ENCODE assay signal across 18 cellular contexts in genomic region chr10:109277456-109277855, GRCh38.
"Had no signal": no experiment of that assay in that cellular context is flagged by ENCODE, and none has a peak within 500 bp of the region (broad histone marks: within the 10 kb centered on the region; RNA-seq: fewer than 3 reads in every experiment).

No MANE protein-coding gene starts in this region.

- H3K27me3 Mint-ChIP-seq: naive thymus-derived CD8-positive, alpha-beta T cell; stimulated activated memory B cell treated with anti-CD40 and anti-IgM and Interleukin-4, amounts not matched to agents 10 μg/mL and 1 μg/mL and 100 μg/mL, for 72 hours; stimulated activated naive CD8-positive, alpha-beta T cell treated with anti-CD3 and anti-CD28 coated beads, Interleukin-15, amount 100 ng/mL, for 72 hours had no signal

- H3K36me3 ChIP-seq: esophagus squamous epithelium, heart left ventricle, neutrophil, right atrium auricular region, tibial nerve, upper lobe of right lung had no signal

- H3K4me1 Mint-ChIP-seq: naive thymus-derived CD8-positive, alpha-beta T cell; stimulated activated memory B cell treated with anti-CD40 and anti-IgM and Interleukin-4, amounts not matched to agents 10 μg/mL and 1 μg/mL and 100 μg/mL, for 72 hours; stimulated activated naive CD8-positive, alpha-beta T cell treated with anti-CD3 and anti-CD28 coated beads, Interleukin-15, amount 100 ng/mL, for 72 hours had no signal

- H3K4me3 Mint-ChIP-seq: naive thymus-derived CD8-positive, alpha-beta T cell; stimulated activated memory B cell treated with anti-CD40 and anti-IgM and Interleukin-4, amounts not matched to agents 10 μg/mL and 1 μg/mL and 100 μg/mL, for 72 hours; stimulated activated naive CD8-positive, alpha-beta T cell treated with anti-CD3 and anti-CD28 coated beads, Interleukin-15, amount 100 ng/mL, for 72 hours had no signal

- DNase-seq: central memory CD4-positive, alpha-beta T cell; effector CD4-positive, alpha-beta T cell; esophagus squamous epithelium; foreskin melanocyte; heart left ventricle; hippocampal formation; kidney glomerular epithelial cell; naive thymus-derived CD8-positive, alpha-beta T cell; posterior cingulate gyrus; stimulated activated CD4-positive, alpha-beta T cell treated with anti-CD3 and anti-CD28 coated beads, Interleukin-4, amount 100 ng/mL, for 24 hours; stimulated activated naive CD8-positive, alpha-beta T cell treated with anti-CD3 and anti-CD28 coated beads, Interleukin-15, amount 100 ng/mL, for 72 hours; testis; upper lobe of right lung had no signal

- ATAC-seq: heart left ventricle; naive thymus-derived CD8-positive, alpha-beta T cell; stimulated activated memory B cell treated with anti-CD40 and anti-IgM and Interleukin-4, amounts not matched to agents 10 μg/mL and 1 μg/mL and 100 μg/mL, for 72 hours; stimulated activated naive CD8-positive, alpha-beta T cell treated with anti-CD3 and anti-CD28 coated beads, Interleukin-15, amount 100 ng/mL, for 72 hours; upper lobe of right lung had no signal

- H3K27ac Mint-ChIP-seq: naive thymus-derived CD8-positive, alpha-beta T cell; stimulated activated memory B cell treated with anti-CD40 and anti-IgM and Interleukin-4, amounts not matched to agents 10 μg/mL and 1 μg/mL and 100 μg/mL, for 72 hours; stimulated activated naive CD8-positive, alpha-beta T cell treated with anti-CD3 and anti-CD28 coated beads, Interleukin-15, amount 100 ng/mL, for 72 hours had no signal

- H3K9me3 ChIP-seq: esophagus squamous epithelium, heart left ventricle, neutrophil, right atrium auricular region, testis, tibial nerve, upper lobe of right lung had no signal

- H3K4me3 ChIP-seq: coronary artery, esophagus squamous epithelium, heart left ventricle, right atrium auricular region, testis, tibial nerve, upper lobe of right lung had no signal

- H3K4me1 ChIP-seq: esophagus squamous epithelium, heart left ventricle, right atrium auricular region, testis, tibial nerve, upper lobe of right lung had no signal

- H3K27ac ChIP-seq: coronary artery, esophagus squamous epithelium, heart left ventricle, neutrophil, right atrium auricular region, testis, tibial nerve, upper lobe of right lung had no signal

- H3K36me3 Mint-ChIP-seq: naive thymus-derived CD8-positive, alpha-beta T cell; stimulated activated memory B cell treated with anti-CD40 and anti-IgM and Interleukin-4, amounts not matched to agents 10 μg/mL and 1 μg/mL and 100 μg/mL, for 72 hours had no signal

- H3K9me3 Mint-ChIP-seq: stimulated activated memory B cell treated with anti-CD40 and anti-IgM and Interleukin-4, amounts not matched to agents 10 μg/mL and 1 μg/mL and 100 μg/mL, for 72 hours had no signal

- H3K27me3 ChIP-seq: esophagus squamous epithelium, heart left ventricle, neutrophil, right atrium auricular region, testis, tibial nerve, upper lobe of right lung had no signal
